ENCODE assay signal across 21 cellular contexts in the genomic region with DNA sequence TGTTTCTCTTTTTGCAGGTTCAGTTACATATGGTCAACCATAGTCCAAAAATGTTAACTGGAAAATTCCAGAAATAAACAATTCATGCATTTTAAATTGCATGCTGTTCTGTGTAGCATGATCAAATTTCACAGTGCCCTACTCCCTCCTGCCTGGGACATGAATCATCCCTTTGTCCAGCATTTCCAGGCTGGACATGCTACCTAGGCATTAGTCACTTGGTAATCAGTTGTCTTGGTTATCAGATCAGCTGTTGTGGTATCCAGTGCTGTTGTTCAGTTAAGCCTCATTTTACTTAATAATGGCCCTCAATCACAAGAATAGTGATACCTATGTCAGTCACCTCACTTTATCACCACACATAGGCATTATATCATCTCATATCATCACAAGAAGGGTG. TPM values are rescaled to one million over a fixed set of nuclear protein-coding genes. Genes with fewer than 3 reads are reported as not detected.
A peak's percentile ranks its signal among the peaks of the same experiment; 100 is the strongest.
DNase-seq lines count a peak whose midpoint lies in the region; ATAC-seq and TF ChIP-seq lines count a peak whose summit lies in the region.
"Had no signal": no experiment of that assay in that cellular context is flagged by ENCODE, and none has a peak within 500 bp of the region (broad histone marks: within the 10 kb centered on the region; RNA-seq: fewer than 3 reads in every experiment).

No MANE protein-coding gene starts in this region.

- H3K4me2 ChIP-seq in HCT116 (ENCODE audit: low read length) (no peak overlapping the region), trophoblast cell (ENCODE audit: low read length) (no peak overlapping the region)

- no peaks in the 10 kb centered on the region for H4K20me1 ChIP-seq in HCT116 (ENCODE audit: insufficient read depth)

- CTCF ChIA-PET in HCT116 (lab: Charles Lee), result no interaction called here
- CTCF ChIA-PET in RWPE1 (lab: Yijun Ruan, JAX), result no interaction called here

- H3K36me3 ChIP-seq in HCT116 (ENCODE audit: control insufficient read depth in 1 of 2, insufficient read depth in 2 of 2, low read length in 2 of 2) (no peaks in the 10 kb centered on the region), trophoblast cell (ENCODE audit: control insufficient read depth in 1 of 2, insufficient read depth in 2 of 2, low read length in 2 of 2) (peaks cover 0 to under 1% of the 10 kb centered on the region in 2 experiments), upper lobe of left lung (no peaks in the 10 kb centered on the region)

- no TSS peak for BruUV-seq in HCT116 (replicated peaks; lab: Mats Ljungman, UMichigan)

- POLR2A ChIA-PET in HCT116 (lab: Charles Lee), result no interaction called here
- POLR2A ChIA-PET in RWPE1 (lab: Yijun Ruan, JAX; ENCODE audit: low non-redundant PET), result no interaction called here

- no peak overlapping the region for H4K12ac ChIP-seq in trophoblast cell (ENCODE audit: low read depth, low read length)

- ATAC-seq in HCT116, result peak; percentile 63; the same call in 1 of the 2 replicates
- ATAC-seq in HG02571 (IDR thresholded peaks at IDR 0.05; ENCODE audit: unreplicated experiment), result no peak
- ATAC-seq in GM19397 (IDR thresholded peaks at IDR 0.05; ENCODE audit: unreplicated experiment), result no peak
- ATAC-seq in upper lobe of left lung (ENCODE audit: low FRiP score in 2 of 2), result no peak
- ATAC-seq: activated T-cell treated with anti-CD3 and anti-CD28 coated beads, Interleukin-2, amount 50 U/mL, for 4 hours; left cardiac atrium; stimulated activated naive B cell treated with anti-CD40 and anti-IgM and Interleukin-4, amounts not matched to agents 10 μg/mL and 1 μg/mL and 100 μg/mL, for 72 hours had no signal

- H3K9me2 ChIP-seq in HCT116 (ENCODE audit: insufficient read depth), result no peaks in the 10 kb centered on the region

- TF ChIP-seq CTCF in HCT116 (IDR thresholded peaks at IDR 0.05 in 2 of 3, conservative IDR thresholded peaks at IDR 0.05 in 1 of 3; ENCODE audit: borderline replicate concordance in 1 of 3, insufficient read depth in 1 of 3, low read depth in 2 of 3, low read length in 2 of 3) (no peak), RWPE1 (conservative IDR thresholded peaks at IDR 0.05; ENCODE audit: low read depth) (no peak), epithelial cell of esophagus (IDR thresholded peaks at IDR 0.05; ENCODE audit: insufficient read depth, low read depth, low read length, missing control alignments) (no peak), upper lobe of left lung (IDR thresholded peaks at IDR 0.05) (no peak)

- H3K27me3 ChIP-seq in HCT116 (ENCODE audit: insufficient read depth, low read length), result peaks cover 11% of the 10 kb centered on the region; the same call in 1 of the 2 replicates
- no peaks in the 10 kb centered on the region for H3K27me3 ChIP-seq in trophoblast cell (ENCODE audit: insufficient read depth, low read length)
- H3K27me3 ChIP-seq in upper lobe of left lung, result no peaks in the 10 kb centered on the region

- H3K79me2 ChIP-seq in HCT116 (ENCODE audit: insufficient read depth, low read length) (no peaks in the 10 kb centered on the region), trophoblast cell (ENCODE audit: control insufficient read depth, insufficient read depth, low read length, poor library complexity) (no peaks in the 10 kb centered on the region)

- H3K9me3 ChIP-seq in HCT116 (ENCODE audit: control insufficient read depth in 1 of 2, insufficient read depth in 1 of 2, low read depth in 1 of 2, low read length in 2 of 2), result peaks cover 0 to 10% of the 10 kb centered on the region in 2 experiments; a peak in 2 of 4 replicates
- no peaks in the 10 kb centered on the region for H3K9me3 ChIP-seq in trophoblast cell (ENCODE audit: insufficient read depth, low read depth, low read length)
- no peaks in the 10 kb centered on the region for H3K9me3 ChIP-seq in upper lobe of left lung

- peaks cover 0 to 6% of the 10 kb centered on the region in 2 experiments; a peak in 1 of 4 replicates for H3K4me1 ChIP-seq in HCT116 (ENCODE audit: control insufficient read depth in 1 of 2, insufficient read depth in 2 of 2, low read length in 2 of 2)
- H3K4me1 ChIP-seq in trophoblast cell (ENCODE audit: control insufficient read depth in 1 of 2, insufficient read depth in 2 of 2, low read length in 2 of 2), result no peaks in the 10 kb centered on the region
- H3K4me1 ChIP-seq in upper lobe of left lung, result no peaks in the 10 kb centered on the region

- no peak overlapping the region for H3K23ac ChIP-seq in trophoblast cell (ENCODE audit: low read length)

- TF ChIP-seq POLR2A in HCT116 (IDR thresholded peaks at IDR 0.05; ENCODE audit: borderline replicate concordance, extremely low read depth, insufficient read depth, insufficient read length), result no peak
- no peak for TF ChIP-seq POLR2A in upper lobe of left lung (IDR thresholded peaks at IDR 0.05)

- no peak for TF ChIP-seq EP300 in upper lobe of left lung (IDR thresholded peaks at IDR 0.05)

- no peak overlapping the region for H3K18ac ChIP-seq in trophoblast cell (ENCODE audit: low read length)

- no peak overlapping the region for H4K8ac ChIP-seq in trophoblast cell (ENCODE audit: low read depth, low read length)

- no peak overlapping the region for H2AK5ac ChIP-seq in trophoblast cell (ENCODE audit: low read length)

- H3K9ac ChIP-seq in HCT116 (ENCODE audit: low read length) (no peak overlapping the region), trophoblast cell (ENCODE audit: low read length) (no peak overlapping the region)

- no peak overlapping the region for H2BK5ac ChIP-seq in trophoblast cell (ENCODE audit: low read depth, low read length, poor library complexity)

- no peak overlapping the region for H2BK12ac ChIP-seq in trophoblast cell (ENCODE audit: low read length)

- TF ChIP-seq RAD21 in HCT116 (IDR thresholded peaks at IDR 0.05; ENCODE audit: low read depth), result no peak

- no peak overlapping the region for H2BK120ac ChIP-seq in trophoblast cell (ENCODE audit: insufficient read depth, low read length, poor library complexity)

- H3K14ac ChIP-seq in trophoblast cell (ENCODE audit: low read length), result no peak overlapping the region

- no peak overlapping the region for H3K4me3 ChIP-seq in HCT116 (replicated peaks in 1 of 2; ENCODE audit: low read depth in 1 of 2, low read length in 2 of 2)
- no peak overlapping the region for H3K4me3 ChIP-seq in epithelial cell of esophagus (ENCODE audit: low read length)
- no peak overlapping the region for H3K4me3 ChIP-seq in trophoblast cell (ENCODE audit: low read depth, low read length)
- H3K4me3 ChIP-seq in upper lobe of left lung, result no peak overlapping the region

- DNase-seq in HCT116 (ENCODE audit: low read depth, low spot score) (peak; percentile 33), RWPE1 (ENCODE audit: low spot score) (peak; percentile 57), epithelial cell of esophagus (ENCODE audit: low read depth) (peak; percentile 75), trophoblast cell (peak; percentile 63 to 67), upper lobe of left lung (no peak)
- no peak for DNase-seq in activated CD4-positive, CD25-positive, alpha-beta regulatory T cell (lab: John Stamatoyannopoulos, UW)
- DNase-seq: activated CD4-positive, CD25-positive, alpha-beta regulatory T cell treated with anti-CD3 and anti-CD28 coated beads, Interleukin-2, amount 50 U/mL, for 72 hours; activated naive CD4-positive, alpha-beta T cell treated with anti-CD3 and anti-CD28 coated beads, Interleukin-2, amount 10 ng/mL, durations not matched to agents 7 days and 5 days; activated T-cell treated with anti-CD3 and anti-CD28 coated beads, Interleukin-2, amount 50 U/mL, for 4 hours; CD4-positive, alpha-beta memory T cell; cortex of kidney; left cardiac atrium; NCI-H1417 treated with DMSO at 0.1 percent for 48 hours; stimulated activated naive B cell treated with anti-CD40 and anti-IgM and Interleukin-4, amounts not matched to agents 10 μg/mL and 1 μg/mL and 100 μg/mL, for 72 hours had no signal

- H4K91ac ChIP-seq in trophoblast cell (ENCODE audit: low read depth, low read length), result no peak overlapping the region

- intact Hi-C loops in HCT116 (cut with micrococcal nuclease), result no loop called here

- H3K27ac ChIP-seq in HCT116 (ENCODE audit: low read depth, low read length), result no peak overlapping the region
- H3K27ac ChIP-seq in RWPE1, result no peak overlapping the region
- H3K27ac ChIP-seq in trophoblast cell (ENCODE audit: low read depth, low read length), result no peak overlapping the region
- H3K27ac ChIP-seq in upper lobe of left lung, result no peak overlapping the region

- no peak overlapping the region for H2AFZ ChIP-seq in HCT116 (ENCODE audit: low read depth, low read length, poor library complexity, severe bottlenecking)
- no peak overlapping the region for H2AFZ ChIP-seq in trophoblast cell (ENCODE audit: insufficient read depth, low read length, poor library complexity)

- H3K79me1 ChIP-seq in trophoblast cell (ENCODE audit: low read length), result no peaks in the 10 kb centered on the region

- H3K4ac ChIP-seq in trophoblast cell (ENCODE audit: low read depth, low read length), result no peak overlapping the region

- RAD21 ChIA-PET in HCT116 (lab: Charles Lee; ENCODE audit: low non-redundant PET in 1 of 2, low total read pairs in 2 of 2, uncharacterized antibody in 2 of 2, unreplicated experiment in 2 of 2), result no interaction called here

TF ChIP-seq in HCT116, 20 proteins besides CTCF, POLR2A, EP300 and RAD21 (continues in another document):
- TF ChIP-seq, protein P1, sequence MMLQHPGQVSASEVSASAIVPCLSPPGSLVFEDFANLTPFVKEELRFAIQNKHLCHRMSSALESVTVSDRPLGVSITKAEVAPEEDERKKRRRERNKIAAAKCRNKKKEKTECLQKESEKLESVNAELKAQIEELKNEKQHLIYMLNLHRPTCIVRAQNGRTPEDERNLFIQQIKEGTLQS (IDR thresholded peaks at IDR 0.05), result no peak
- TF ChIP-seq CEBPB (IDR thresholded peaks at IDR 0.05; ENCODE audit: low read depth), result no peak
- peak; percentile 45; the same call in 1 of the 2 replicates for TF ChIP-seq SP1 (IDR thresholded peaks at IDR 0.05; ENCODE audit: low read depth)

RNA-seq across cellular contexts. Expression of a gene that starts 7.3 kb away (rescaled TPM):
- total RNA-seq in HCT116 (2021; ENCODE audit: unreplicated experiment), result 1.3 TPM
- polyA plus RNA-seq in HCT116 (2012), result not detected in 2 replicates
- polyA plus RNA-seq in trophoblast cell (2013), result 0.04 and 0.06 TPM in 2 replicates
- 1 to 10 TPM in 2 of 6 donors, not detected in 4; 1.7 to 3.3 TPM for total RNA-seq in upper lobe of left lung
- total RNA-seq: CD4-positive, alpha-beta memory T cell; endothelial cell of umbilical vein; frontal cortex; left cardiac atrium; mesothelial cell of epicardium; pulmonary artery endothelial cell had no signal
- polyA plus RNA-seq: CD4-positive, alpha-beta memory T cell; endothelial cell of umbilical vein; neural cell had no signal

RNA-seq across cellular contexts. Expression of a gene that starts 52.3 kb away (rescaled TPM):
- total RNA-seq in HCT116 (2021; ENCODE audit: unreplicated experiment) (1.6 TPM), upper lobe of left lung (1 to 10 TPM in 1 of 6 donors, under 1 TPM in 1, not detected in 4; 0.66 to 1.7 TPM)
- not detected in 2 replicates for polyA plus RNA-seq in HCT116 (2012)
- not detected in 2 replicates for polyA plus RNA-seq in trophoblast cell (2013)
- total RNA-seq: CD4-positive, alpha-beta memory T cell; endothelial cell of umbilical vein; frontal cortex; left cardiac atrium; mesothelial cell of epicardium; pulmonary artery endothelial cell had no signal
- polyA plus RNA-seq: CD4-positive, alpha-beta memory T cell; endothelial cell of umbilical vein; neural cell had no signal

Comparison
In these comparisons a context has a peak if more than half of its experiments do, and no peak if none do; other contexts are left out.
1. DNase-seq: peak in HCT116 (single experiment), RWPE1 (single experiment), epithelial cell of esophagus (single experiment) and trophoblast cell (2 of 2); none in activated CD4-positive, CD25-positive, alpha-beta regulatory T cell (0 of 4) and upper lobe of left lung (0 of 2).